In the genomic region with DNA sequence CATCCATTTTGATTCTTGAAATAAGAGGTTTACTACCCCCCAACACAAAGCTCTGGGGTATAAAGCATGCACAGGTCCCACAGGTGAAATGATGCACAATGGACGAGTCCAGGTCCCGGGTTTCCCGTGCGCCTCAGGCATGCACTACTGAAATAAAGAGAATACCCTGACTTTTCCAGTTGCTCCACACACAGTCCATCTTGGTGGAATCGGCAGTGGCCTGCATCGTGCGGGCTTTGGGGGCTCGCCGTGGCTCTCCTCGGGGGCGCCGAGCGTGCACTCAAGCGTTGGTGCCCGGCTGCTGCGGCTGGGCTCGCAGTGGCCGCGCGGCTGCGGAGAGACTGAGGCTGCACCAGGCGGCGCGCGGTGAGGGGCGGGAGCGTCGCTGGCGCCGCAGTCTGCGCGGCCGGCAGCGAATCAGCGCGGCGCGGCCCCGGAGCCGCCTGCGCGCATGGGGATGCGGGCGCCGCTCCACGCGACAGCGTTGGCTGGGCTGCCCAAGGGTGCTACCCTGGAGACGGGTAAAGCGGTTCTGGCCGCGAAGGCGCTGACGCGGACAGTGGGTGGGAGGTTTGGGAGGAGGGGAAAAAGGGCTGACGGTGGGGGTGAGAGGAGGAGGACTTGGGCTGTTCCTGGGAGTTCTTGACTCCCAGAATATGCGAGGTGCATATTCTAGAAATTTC, we compare ENCODE assay signal across 9 cellular contexts. TPM values are rescaled to one million over a fixed set of nuclear protein-coding genes. Genes with fewer than 3 reads are reported as not detected.
DNase-seq lines count a peak whose midpoint lies in the region; ATAC-seq and TF ChIP-seq lines count a peak whose summit lies in the region.
"Had no signal": no experiment of that assay in that cellular context is flagged by ENCODE, and none has a peak within 500 bp of the region (broad histone marks: within the 10 kb centered on the region; RNA-seq: fewer than 3 reads in every experiment).

No MANE protein-coding gene starts in this region.

- TF ChIP-seq CTCF in coronary artery (IDR thresholded peaks at IDR 0.05) (no peak), nephron progenitor cell (IDR thresholded peaks at IDR 0.05) (no peak), transverse colon (IDR thresholded peaks at IDR 0.05) (no peak)

- no peak overlapping the region for H3K27ac ChIP-seq in coronary artery
- no peak overlapping the region for H3K27ac ChIP-seq in transverse colon

- DNase-seq in NCI-H2227 (lab: John Stamatoyannopoulos, UW; ENCODE audit: unreplicated experiment) (peak; percentile 85), coronary artery (ENCODE audit: low spot score) (no peak), nephron progenitor cell (peak; percentile 66), transverse colon (no peak)
- DNase-seq in effector memory CD8-positive, alpha-beta T cell, result no peak
- no peak for DNase-seq in stimulated activated naive CD4-positive, alpha-beta T cell treated with Interleukin-2 at 50 U/mL for 16 hours (lab: John Stamatoyannopoulos, UW)

- 2 to 12% methylated on average over 4 to 21 of the region's 57 CpGs for WGBS in transverse colon (ENCODE audit: low coverage in 1 of 2), 2 donors

- no peaks in the 10 kb centered on the region for H3K36me3 Mint-ChIP-seq in nephron progenitor cell (ENCODE audit: low read depth)
- H3K36me3 Mint-ChIP-seq in effector memory CD8-positive, alpha-beta T cell (ENCODE audit: insufficient read depth), result no peaks in the 10 kb centered on the region

- TF ChIP-seq EP300 in transverse colon (IDR thresholded peaks at IDR 0.05; ENCODE audit: low read depth), result no peak

- H3K9me3 ChIP-seq in ES-I3 (ENCODE audit: control insufficient read depth, insufficient read depth, low read length), result no peaks in the 10 kb centered on the region
- H3K9me3 ChIP-seq in transverse colon, result no peaks in the 10 kb centered on the region

- H3K4me1 ChIP-seq in ES-I3 (ENCODE audit: insufficient read depth, low read length) (no peaks in the 10 kb centered on the region), transverse colon (peaks cover 0 to 9% (median 5%) of the 10 kb centered on the region in 4 donors)

- H3K27me3 ChIP-seq in transverse colon, result peaks cover 53% of the 10 kb centered on the region

- H3K9ac ChIP-seq in ES-I3 (ENCODE audit: low read depth, low read length), result peak overlapping the region; percentile 55

- in situ Hi-C loops in transverse colon (cut with MboI; ENCODE audit: low pct_ligation_motif_present in 1 of 4, low pct_unique_long_range_greater_than_20kb in 1 of 4, low sequenced_read_pairs in 3 of 4), result loop anchor here in 1 of 4 donors (25.0 kb wide), 1 partner anchor 282 kb away; a partner anchor contains a TSS

- peaks cover 55% of the 10 kb centered on the region for H3K27me3 Mint-ChIP-seq in nephron progenitor cell (ENCODE audit: low read depth, poor library complexity)
- peaks cover 44 to 55% of the 10 kb centered on the region in 2 donors for H3K27me3 Mint-ChIP-seq in effector memory CD8-positive, alpha-beta T cell

- intact Hi-C loops in transverse colon (cut with DNase I; ENCODE audit: low total_unique reads), result no loop called here

- H3K27ac Mint-ChIP-seq in nephron progenitor cell, result no peak overlapping the region
- no peak overlapping the region for H3K27ac Mint-ChIP-seq in effector memory CD8-positive, alpha-beta T cell

- ATAC-seq in HG03565 (IDR thresholded peaks at IDR 0.05; ENCODE audit: unreplicated experiment), result no peak
- ATAC-seq in effector memory CD8-positive, alpha-beta T cell (replicated peaks), result no peak

- TF ChIP-seq POLR2A in transverse colon (IDR thresholded peaks at IDR 0.05), result no peak

- H3K4me1 Mint-ChIP-seq in nephron progenitor cell, result peaks cover 11% of the 10 kb centered on the region
- peaks cover 0 to 3% of the 10 kb centered on the region in 2 donors for H3K4me1 Mint-ChIP-seq in effector memory CD8-positive, alpha-beta T cell (ENCODE audit: low read depth in 2 of 2)

- H3K9me3 Mint-ChIP-seq in nephron progenitor cell, result peaks cover 11% of the 10 kb centered on the region
- no peaks in the 10 kb centered on the region for H3K9me3 Mint-ChIP-seq in effector memory CD8-positive, alpha-beta T cell

- peak overlapping the region; percentile 82 for H3K4me3 Mint-ChIP-seq in nephron progenitor cell
- no peak overlapping the region for H3K4me3 Mint-ChIP-seq in effector memory CD8-positive, alpha-beta T cell

- H3K4me3 ChIP-seq in coronary artery (peak overlapping the region; percentile 68), transverse colon (peak overlapping the region in 2 of 4 donors; percentile 17 to 35)

- H3K36me3 ChIP-seq in ES-I3 (ENCODE audit: insufficient read depth, low read length), result no peaks in the 10 kb centered on the region
- H3K36me3 ChIP-seq in transverse colon, result no peaks in the 10 kb centered on the region

RNA-seq across cellular contexts. Expression of a gene that starts 53.8 kb away (rescaled TPM):
- under 1 TPM in 2 of 4 donors, not detected in 2; 0.27 to 0.95 TPM for total RNA-seq in transverse colon
- total RNA-seq: bronchial epithelial cell had no signal

Comparison
In these comparisons a context has a peak if more than half of its experiments do, and no peak if none do; other contexts are left out.
1. DNase-seq: peak in NCI-H2227 (single experiment) and nephron progenitor cell (single experiment); none in coronary artery (single experiment), transverse colon (single experiment), effector memory CD8-positive, alpha-beta T cell (0 of 3) and stimulated activated naive CD4-positive, alpha-beta T cell treated with Interleukin-2 at 50 U/mL for 16 hours (single experiment).